In the genomic region with DNA sequence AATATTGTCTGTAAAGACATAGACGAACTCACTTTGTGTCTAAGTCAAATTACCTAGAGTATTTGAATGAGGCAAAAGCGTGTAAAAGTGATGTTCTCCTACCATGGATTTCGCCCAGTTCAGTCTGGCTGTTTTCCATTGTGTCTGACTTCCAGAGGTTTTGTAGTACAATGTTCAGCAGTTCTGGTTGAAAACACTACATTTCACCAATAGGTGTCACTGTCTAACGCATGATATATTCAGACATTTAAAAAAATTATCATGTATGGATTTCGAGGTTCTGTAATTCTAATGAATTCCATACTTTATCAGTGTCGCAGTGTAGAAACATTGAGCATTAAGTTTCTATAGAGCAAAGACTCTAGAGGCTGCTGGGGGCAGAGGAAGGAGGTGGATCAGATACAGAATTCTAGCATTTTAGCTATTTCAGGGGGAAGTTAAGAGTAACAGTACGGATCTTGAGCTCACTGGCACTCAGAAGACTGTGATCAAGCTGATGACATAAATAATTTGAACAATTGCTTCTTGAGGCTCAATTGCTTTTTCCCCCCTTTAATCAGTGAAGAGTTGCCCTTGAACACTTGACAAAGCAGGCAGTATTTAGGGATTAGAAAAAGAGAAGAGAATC, we compare ENCODE assay signal across 8 cellular contexts.
A peak's percentile ranks its signal among the peaks of the same experiment; 100 is the strongest.
DNase-seq lines count a peak whose midpoint lies in the region; ATAC-seq lines count a peak whose summit lies in the region.

No MANE protein-coding gene starts in this region.

- ATAC-seq in GM18498 (IDR thresholded peaks at IDR 0.05; ENCODE audit: unreplicated experiment) (peak; percentile 47), GM18517 (IDR thresholded peaks at IDR 0.05; ENCODE audit: unreplicated experiment) (no peak)

- in situ Hi-C loops in SK-MEL-5 (cut with HindIII; ENCODE audit: low pct_unique_long_range_greater_than_20kb, low sequenced_read_pairs), result no loop called here

- peak; percentile 64 for DNase-seq in AG08395 (ENCODE audit: low spot score)
- DNase-seq in KG1 (lab: John Stamatoyannopoulos, UW), result peak; percentile 16
- DNase-seq in SK-MEL-5 (ENCODE audit: low read depth, low spot score), result peak; percentile 79
- DNase-seq in fibroblast of the conjunctiva (ENCODE audit: low read depth), result peak; percentile 73
- peak; percentile 12 for DNase-seq in occipital lobe (lab: John Stamatoyannopoulos, UW)
- DNase-seq in ecto neural progenitor cell (ENCODE audit: low spot score), result no peak
